In genomic region chr5:15695171-15695676, GRCh38 we compare ENCODE assay signal across 13 cellular contexts.
DNase-seq lines count a peak whose midpoint lies in the region; ATAC-seq and TF ChIP-seq lines count a peak whose summit lies in the region.
"Had no signal": no experiment of that assay in that cellular context is flagged by ENCODE, and none has a peak within 500 bp of the region (broad histone marks: within the 10 kb centered on the region; RNA-seq: fewer than 3 reads in every experiment).

No MANE protein-coding gene starts in this region.

- H3K4me2 ChIP-seq in SK-N-SH (peak overlapping the region; percentile 55), osteoblast (ENCODE audit: insufficient read depth, low read length) (peak overlapping the region; percentile 41)

- TF ChIP-seq POLR2A in suprapubic skin (IDR thresholded peaks at IDR 0.05) = no peak

- no peaks in the 10 kb centered on the region for H3K4me1 Mint-ChIP-seq in activated T-cell treated with anti-CD3 and anti-CD28 coated beads, Interleukin-2, amount 50 U/mL, for 72 hours (ENCODE audit: low read depth)
- H3K4me1 Mint-ChIP-seq: activated CD4-positive, alpha-beta T cell treated with anti-CD3 and anti-CD28 coated beads, Interleukin-2, amount 10 ng/mL, durations not matched to agents 24 days and 14 days; activated naive CD4-positive, alpha-beta T cell treated with anti-CD3 and anti-CD28 coated beads, Interleukin-2, amount 50 U/mL, for 24 hours had no signal

- H3K4me3 Mint-ChIP-seq in activated T-cell treated with anti-CD3 and anti-CD28 coated beads, Interleukin-2, amount 50 U/mL, for 72 hours = no peak overlapping the region
- H3K4me3 Mint-ChIP-seq: activated CD4-positive, alpha-beta T cell treated with anti-CD3 and anti-CD28 coated beads, Interleukin-2, amount 10 ng/mL, durations not matched to agents 24 days and 14 days; activated naive CD4-positive, alpha-beta T cell treated with anti-CD3 and anti-CD28 coated beads, Interleukin-2, amount 50 U/mL, for 24 hours had no signal

- H3K36me3 ChIP-seq in SK-N-SH (replicated peaks in 1 of 2; ENCODE audit: control insufficient read depth in 1 of 2, insufficient read depth in 2 of 2, low read length in 1 of 2) (no peaks in the 10 kb centered on the region), osteoblast (ENCODE audit: insufficient read depth, low read length) (no peaks in the 10 kb centered on the region), suprapubic skin (no peaks in the 10 kb centered on the region)
- H3K36me3 ChIP-seq: SJCRH30 had no signal

- H3K27ac Mint-ChIP-seq in activated T-cell treated with anti-CD3 and anti-CD28 coated beads, Interleukin-2, amount 50 U/mL, for 72 hours = no peak overlapping the region
- H3K27ac Mint-ChIP-seq: activated CD4-positive, alpha-beta T cell treated with anti-CD3 and anti-CD28 coated beads, Interleukin-2, amount 10 ng/mL, durations not matched to agents 24 days and 14 days; activated naive CD4-positive, alpha-beta T cell treated with anti-CD3 and anti-CD28 coated beads, Interleukin-2, amount 50 U/mL, for 24 hours had no signal

- H3K27me3 Mint-ChIP-seq in activated T-cell treated with anti-CD3 and anti-CD28 coated beads, Interleukin-2, amount 50 U/mL, for 72 hours (ENCODE audit: low read depth) = no peaks in the 10 kb centered on the region
- H3K27me3 Mint-ChIP-seq: activated CD4-positive, alpha-beta T cell treated with anti-CD3 and anti-CD28 coated beads, Interleukin-2, amount 10 ng/mL, durations not matched to agents 24 days and 14 days; activated naive CD4-positive, alpha-beta T cell treated with anti-CD3 and anti-CD28 coated beads, Interleukin-2, amount 50 U/mL, for 24 hours had no signal

- H3K79me2 ChIP-seq in SK-N-SH (ENCODE audit: insufficient read depth) (peaks cover 3% of the 10 kb centered on the region; the same call in 1 of the 2 replicates), osteoblast (ENCODE audit: insufficient read depth, low read length) (peaks cover 8% of the 10 kb centered on the region)

- POLR2A ChIA-PET in AG04450 (lab: Yijun Ruan, JAX) = no interaction called here
- POLR2A ChIA-PET in SK-N-SH (lab: Yijun Ruan, JAX) = no interaction called here

- H3K27me3 ChIP-seq in AG04450 (ENCODE audit: control insufficient read depth, insufficient read depth, low read length) = no peaks in the 10 kb centered on the region
- H3K27me3 ChIP-seq in SK-N-SH (ENCODE audit: insufficient read depth) = no peaks in the 10 kb centered on the region
- no peaks in the 10 kb centered on the region for H3K27me3 ChIP-seq in foreskin keratinocyte
- H3K27me3 ChIP-seq in osteoblast (ENCODE audit: insufficient read depth, low read length) = no peaks in the 10 kb centered on the region
- no peaks in the 10 kb centered on the region for H3K27me3 ChIP-seq in suprapubic skin
- H3K27me3 ChIP-seq: SJCRH30 had no signal

- WGBS in SK-N-SH (ENCODE audit: low lambda C conversion rate) = 22% methylated on average over 4 of the region's 4 CpGs
- 39% methylated on average over 4 of the region's 4 CpGs for WGBS in suprapubic skin

- peaks cover 2 to 3% of the 10 kb centered on the region in 2 donors for H3K9me3 Mint-ChIP-seq in activated T-cell treated with anti-CD3 and anti-CD28 coated beads, Interleukin-2, amount 50 U/mL, for 72 hours
- H3K9me3 Mint-ChIP-seq: activated CD4-positive, alpha-beta T cell treated with anti-CD3 and anti-CD28 coated beads, Interleukin-2, amount 10 ng/mL, durations not matched to agents 24 days and 14 days; activated naive CD4-positive, alpha-beta T cell treated with anti-CD3 and anti-CD28 coated beads, Interleukin-2, amount 50 U/mL, for 24 hours had no signal

- no peak overlapping the region; the same call in 1 of the 2 replicates for H2AFZ ChIP-seq in SK-N-SH (ENCODE audit: low read depth)
- H2AFZ ChIP-seq in osteoblast (ENCODE audit: low read length) = peak overlapping the region; percentile 63

- H3F3A ChIP-seq in SK-N-SH (replicated peaks; ENCODE audit: insufficient read depth) = no peaks in the 10 kb centered on the region

- ATAC-seq in foreskin keratinocyte (peak; percentile 79), GM18870 (IDR thresholded peaks at IDR 0.05; ENCODE audit: unreplicated experiment) (no peak)
- ATAC-seq in activated T-cell treated with anti-CD3 and anti-CD28 coated beads, Interleukin-2, amount 50 U/mL, for 72 hours (replicated peaks in 1 of 2) = no peak

- no peak for DNase-seq in AG04450 (ENCODE audit: low read depth, low spot score)
- DNase-seq in SK-N-SH = no peak
- DNase-seq in foreskin keratinocyte = peak; percentile 6 to 40
- DNase-seq in osteoblast (ENCODE audit: insufficient read length, low spot score, missing footprints) = peak; percentile 83
- DNase-seq in activated T-cell treated with anti-CD3 and anti-CD28 coated beads, Interleukin-2, amount 50 U/mL, for 72 hours = no peak
- no peak for DNase-seq in superior temporal gyrus (ENCODE audit: extremely low spot score)
- DNase-seq in suprapubic skin (ENCODE audit: low spot score in 2 of 2) = no peak
- DNase-seq: activated CD4-positive, alpha-beta T cell treated with anti-CD3 and anti-CD28 coated beads, Interleukin-2, amount 10 ng/mL, durations not matched to agents 24 days and 14 days; NCI-H2107; SJCRH30; substantia nigra had no signal

- H3K4me1 ChIP-seq in SK-N-SH (ENCODE audit: control insufficient read depth in 1 of 2, insufficient read depth in 2 of 2, low read depth in 1 of 2, low read length in 1 of 2) (peaks cover 17 to 29% of the 10 kb centered on the region in 2 experiments), foreskin keratinocyte (no peaks in the 10 kb centered on the region), osteoblast (ENCODE audit: insufficient read depth, low read length) (peaks cover 28% of the 10 kb centered on the region), suprapubic skin (peaks cover 6% of the 10 kb centered on the region)
- H3K4me1 ChIP-seq: SJCRH30 had no signal

- CTCF ChIA-PET in AG04450 (lab: Charles Lee) (interaction anchor here (1.1 to 1.5 kb wide), 2 partner anchors 12 to 129 kb away, joined by 4 read pairs; no protein-coding TSS in a partner anchor), SK-N-SH (lab: Yijun Ruan, JAX) (interaction anchor here (0.8 to 1.8 kb wide), 4 partner anchors 12 to 173 kb away, joined by 3 to 6 read pairs (median 3); no protein-coding TSS in a partner anchor)

- no peaks in the 10 kb centered on the region for H3K9me3 ChIP-seq in AG04450 (ENCODE audit: control insufficient read depth, insufficient read depth, low read length)
- no peaks in the 10 kb centered on the region for H3K9me3 ChIP-seq in SK-N-SH
- no peaks in the 10 kb centered on the region for H3K9me3 ChIP-seq in osteoblast (ENCODE audit: low read depth, low read length)
- H3K9me3 ChIP-seq in suprapubic skin = no peaks in the 10 kb centered on the region
- H3K9me3 ChIP-seq: SJCRH30 had no signal

- H4K20me1 ChIP-seq in SK-N-SH (ENCODE audit: insufficient read depth) (no peaks in the 10 kb centered on the region), osteoblast (ENCODE audit: insufficient read depth, low read length) (no peaks in the 10 kb centered on the region)

- no peak overlapping the region for H3K9ac ChIP-seq in SK-N-SH

- peak overlapping the region; percentile 59 for H3K27ac ChIP-seq in AG04450 (ENCODE audit: low read depth, low read length)
- peak overlapping the region; percentile 51 to 87; a peak in 3 of 4 replicates for H3K27ac ChIP-seq in SK-N-SH (ENCODE audit: low read depth in 2 of 2, low read length in 1 of 2)
- H3K27ac ChIP-seq in foreskin keratinocyte = no peak overlapping the region
- H3K27ac ChIP-seq in osteoblast (ENCODE audit: low read depth, low read length) = no peak overlapping the region
- H3K27ac ChIP-seq in suprapubic skin = no peak overlapping the region
- H3K27ac ChIP-seq: SJCRH30 had no signal

- no peak for TF ChIP-seq RAD21 in SK-N-SH (IDR thresholded peaks at IDR 0.05; ENCODE audit: low read length)

- no peak for TF ChIP-seq EP300 in SK-N-SH (IDR thresholded peaks at IDR 0.05; ENCODE audit: borderline replicate concordance in 1 of 2, low read depth in 1 of 2, low read length in 1 of 2)
- TF ChIP-seq EP300 in suprapubic skin (IDR thresholded peaks at IDR 0.05) = no peak

- H3K36me3 Mint-ChIP-seq in activated T-cell treated with anti-CD3 and anti-CD28 coated beads, Interleukin-2, amount 50 U/mL, for 72 hours (ENCODE audit: insufficient read depth in 2 of 2) = no peaks in the 10 kb centered on the region
- H3K36me3 Mint-ChIP-seq: activated naive CD4-positive, alpha-beta T cell treated with anti-CD3 and anti-CD28 coated beads, Interleukin-2, amount 50 U/mL, for 24 hours had no signal

- TF ChIP-seq CTCF in AG04450 (IDR thresholded peaks at IDR 0.05; ENCODE audit: low read depth, low read length) (no peak), SK-N-SH (IDR thresholded peaks at IDR 0.05) (no peak), foreskin keratinocyte (conservative IDR thresholded peaks at IDR 0.05) (no peak), osteoblast (IDR thresholded peaks at IDR 0.05; ENCODE audit: extremely low read depth, low read depth, low read length) (no peak), suprapubic skin (IDR thresholded peaks at IDR 0.05) (no peak)

- H3K4me3 ChIP-seq in AG04450 (ENCODE audit: low read depth, low read length) (no peak overlapping the region), SK-N-SH (ENCODE audit: low read depth in 2 of 2, low read length in 1 of 2) (no peak overlapping the region), osteoblast (ENCODE audit: insufficient read depth, low read length) (no peak overlapping the region), suprapubic skin (no peak overlapping the region)
- H3K4me3 ChIP-seq: SJCRH30 had no signal

- H3K9me2 ChIP-seq in SK-N-SH = no peaks in the 10 kb centered on the region

TF ChIP-seq in SK-N-SH, 30 proteins besides CTCF, POLR2A, EP300 and RAD21 (continues in another document):
- peak; percentile 27; the same call in 1 of the 2 replicates for TF ChIP-seq TCF12 (IDR thresholded peaks at IDR 0.05)
- no peak for TF ChIP-seq TAF1 (IDR thresholded peaks at IDR 0.05; ENCODE audit: borderline replicate concordance, low read depth, low read length)
- peak; percentile 4; the same call in 1 of the 2 replicates for TF ChIP-seq JUND (IDR thresholded peaks at IDR 0.05)
- TF ChIP-seq PBX3 (IDR thresholded peaks at IDR 0.05) = peak; percentile 66
- peak; percentile 27; the same call in 1 of the 2 replicates for TF ChIP-seq FOSL2 (IDR thresholded peaks at IDR 0.05; ENCODE audit: borderline replicate concordance, low read depth)

Comparison
In these comparisons a context has a peak if more than half of its experiments do, and no peak if none do; other contexts are left out.
1. DNase-seq: peak in foreskin keratinocyte (2 of 2) and osteoblast (single experiment); none in AG04450 (single experiment), SK-N-SH (single experiment), activated T-cell treated with anti-CD3 and anti-CD28 coated beads, Interleukin-2, amount 50 U/mL, for 72 hours (0 of 2), superior temporal gyrus (single experiment) and suprapubic skin (0 of 2).
2. H3K27ac ChIP-seq: peak in AG04450 (single experiment) and SK-N-SH (2 of 2); none in foreskin keratinocyte (single experiment), osteoblast (single experiment) and suprapubic skin (single experiment).